Comparison of ENCODE assay signal across 2 cellular contexts in the genomic region with DNA sequence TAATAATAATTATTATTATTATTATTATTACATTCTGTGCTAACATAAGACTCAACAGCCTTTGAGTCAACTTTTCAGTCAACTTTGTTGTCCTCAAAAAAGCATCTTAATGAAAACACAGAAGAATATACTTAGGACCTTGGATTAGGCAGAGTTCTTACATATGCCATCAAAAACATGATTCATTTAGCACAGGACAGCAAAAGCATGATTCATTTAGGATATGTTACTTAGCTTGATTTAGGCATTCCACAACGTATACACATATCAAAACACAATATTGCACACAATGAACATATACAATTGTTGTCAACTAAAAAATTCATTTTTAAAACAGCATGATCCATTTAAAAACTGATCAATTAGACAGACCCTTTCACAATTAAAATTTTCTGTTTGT.
TF ChIP-seq lines count a peak whose summit lies in the region.

No MANE protein-coding gene starts in this region.

TF ChIP-seq in A549, 52 proteins besides CTCF, POLR2A, EP300 and RAD21 (continued from another document):
- TF ChIP-seq, protein P1, sequence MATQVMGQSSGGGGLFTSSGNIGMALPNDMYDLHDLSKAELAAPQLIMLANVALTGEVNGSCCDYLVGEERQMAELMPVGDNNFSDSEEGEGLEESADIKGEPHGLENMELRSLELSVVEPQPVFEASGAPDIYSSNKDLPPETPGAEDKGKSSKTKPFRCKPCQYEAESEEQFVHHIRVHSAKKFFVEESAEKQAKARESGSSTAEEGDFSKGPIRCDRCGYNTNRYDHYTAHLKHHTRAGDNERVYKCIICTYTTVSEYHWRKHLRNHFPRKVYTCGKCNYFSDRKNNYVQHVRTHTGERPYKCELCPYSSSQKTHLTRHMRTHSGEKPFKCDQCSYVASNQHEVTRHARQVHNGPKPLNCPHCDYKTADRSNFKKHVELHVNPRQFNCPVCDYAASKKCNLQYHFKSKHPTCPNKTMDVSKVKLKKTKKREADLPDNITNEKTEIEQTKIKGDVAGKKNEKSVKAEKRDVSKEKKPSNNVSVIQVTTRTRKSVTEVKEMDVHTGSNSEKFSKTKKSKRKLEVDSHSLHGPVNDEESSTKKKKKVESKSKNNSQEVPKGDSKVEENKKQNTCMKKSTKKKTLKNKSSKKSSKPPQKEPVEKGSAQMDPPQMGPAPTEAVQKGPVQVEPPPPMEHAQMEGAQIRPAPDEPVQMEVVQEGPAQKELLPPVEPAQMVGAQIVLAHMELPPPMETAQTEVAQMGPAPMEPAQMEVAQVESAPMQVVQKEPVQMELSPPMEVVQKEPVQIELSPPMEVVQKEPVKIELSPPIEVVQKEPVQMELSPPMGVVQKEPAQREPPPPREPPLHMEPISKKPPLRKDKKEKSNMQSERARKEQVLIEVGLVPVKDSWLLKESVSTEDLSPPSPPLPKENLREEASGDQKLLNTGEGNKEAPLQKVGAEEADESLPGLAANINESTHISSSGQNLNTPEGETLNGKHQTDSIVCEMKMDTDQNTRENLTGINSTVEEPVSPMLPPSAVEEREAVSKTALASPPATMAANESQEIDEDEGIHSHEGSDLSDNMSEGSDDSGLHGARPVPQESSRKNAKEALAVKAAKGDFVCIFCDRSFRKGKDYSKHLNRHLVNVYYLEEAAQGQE (IDR thresholded peaks at IDR 0.05): no peak
- TF ChIP-seq EHMT2 (IDR thresholded peaks at IDR 0.05; ENCODE audit: low read depth) (no peak), RCOR1 (IDR thresholded peaks at IDR 0.05; ENCODE audit: low read depth, low read length) (no peak), FOXS1 (CRISPR knock-in tag; IDR thresholded peaks at IDR 0.05) (no peak), ESRRA (IDR thresholded peaks at IDR 0.05; ENCODE audit: borderline replicate concordance, low read length) (no peak), FOSL2 (IDR thresholded peaks at IDR 0.05) (no peak), FOSL2 (CRISPR knock-in tag; IDR thresholded peaks at IDR 0.05) (no peak), NPAS2 (CRISPR knock-in tag; IDR thresholded peaks at IDR 0.05; ENCODE audit: borderline replicate concordance) (no peak), KDM1A (IDR thresholded peaks at IDR 0.05; ENCODE audit: low read depth) (no peak)

TF ChIP-seq in SK-N-SH treated with all-trans-retinoic acid at 6 μM for 48 hours, 23 proteins besides CTCF, POLR2A, EP300 and RAD21 (continued from another document):
- no peak for TF ChIP-seq ESRRG (CRISPR knock-in tag; IDR thresholded peaks at IDR 0.05)
- no peak for TF ChIP-seq SNAI2 (CRISPR knock-in tag; IDR thresholded peaks at IDR 0.05)
- no peak for TF ChIP-seq ZNF70 (CRISPR knock-in tag; IDR thresholded peaks at IDR 0.05)
- TF ChIP-seq ISL1 (CRISPR knock-in tag; IDR thresholded peaks at IDR 0.05): no peak
- no peak for TF ChIP-seq ZNF8 (CRISPR knock-in tag; IDR thresholded peaks at IDR 0.05)
- no peak for TF ChIP-seq ZFP3 (CRISPR knock-in tag; IDR thresholded peaks at IDR 0.05)
